Comparison of ENCODE assay signal across 9 cellular contexts in genomic region chr7:84196007-84196551, GRCh38. TPM values are rescaled to one million over a fixed set of nuclear protein-coding genes. Genes with fewer than 3 reads are reported as not detected.
DNase-seq lines count a peak whose midpoint lies in the region; ATAC-seq and TF ChIP-seq lines count a peak whose summit lies in the region.
"Had no signal": no experiment of that assay in that cellular context is flagged by ENCODE, and none has a peak within 500 bp of the region (broad histone marks: within the 10 kb centered on the region; RNA-seq: fewer than 3 reads in every experiment).

No MANE protein-coding gene starts in this region.

- H3K9me3 Mint-ChIP-seq in endothelial cell (ENCODE audit: unreplicated experiment), result no peaks in the 10 kb centered on the region
- H3K9me3 Mint-ChIP-seq in naive thymus-derived CD8-positive, alpha-beta T cell, result no peaks in the 10 kb centered on the region

- DNase-seq in Ammon's horn (ENCODE audit: low spot score) (peak; percentile 18), MG63 (peak; percentile 33), endothelial cell (ENCODE audit: low spot score) (no peak), putamen (ENCODE audit: low spot score) (no peak)
- no peak for DNase-seq in naive thymus-derived CD8-positive, alpha-beta T cell
- DNase-seq: NCI-H1105 had no signal

- H3K4me3 Mint-ChIP-seq in endothelial cell (ENCODE audit: unreplicated experiment), result no peak overlapping the region
- H3K4me3 Mint-ChIP-seq in naive thymus-derived CD8-positive, alpha-beta T cell, result peak overlapping the region in 9 of 10 donors; percentile 92 to 98 (median 97)

- H3K27ac Mint-ChIP-seq in endothelial cell (ENCODE audit: unreplicated experiment), result peak overlapping the region; percentile 51
- H3K27ac Mint-ChIP-seq in naive thymus-derived CD8-positive, alpha-beta T cell, result peak overlapping the region in 3 of 10 donors; percentile 3 to 31 (median 18)

- H3K36me3 Mint-ChIP-seq in endothelial cell (ENCODE audit: low read depth, unreplicated experiment), result no peaks in the 10 kb centered on the region
- peaks cover 0 to 2% (median 0%) of the 10 kb centered on the region in 3 donors for H3K36me3 Mint-ChIP-seq in naive thymus-derived CD8-positive, alpha-beta T cell

- no peaks in the 10 kb centered on the region for H3K27me3 ChIP-seq in MG63

- H3K36me3 ChIP-seq in MG63, result no peaks in the 10 kb centered on the region

- peaks cover 22% of the 10 kb centered on the region for H3K4me1 Mint-ChIP-seq in endothelial cell (ENCODE audit: unreplicated experiment)
- H3K4me1 Mint-ChIP-seq in naive thymus-derived CD8-positive, alpha-beta T cell, result peaks cover 18 to 36% (median 18%) of the 10 kb centered on the region in 4 donors

- ATAC-seq in naive thymus-derived CD8-positive, alpha-beta T cell, result no peak
- ATAC-seq in GM21367 (IDR thresholded peaks at IDR 0.05; ENCODE audit: unreplicated experiment) (no peak), HG03135 (IDR thresholded peaks at IDR 0.05; ENCODE audit: unreplicated experiment) (no peak), HG02759 (IDR thresholded peaks at IDR 0.05; ENCODE audit: unreplicated experiment) (no peak)

- H3K4me3 ChIP-seq in MG63, result peak overlapping the region; percentile 63

- POLR2A ChIA-PET in naive thymus-derived CD8-positive, alpha-beta T cell (lab: Charles Lee), result no interaction called here

- H3K9me3 ChIP-seq in MG63, result no peaks in the 10 kb centered on the region

- H3K27me3 Mint-ChIP-seq in endothelial cell (ENCODE audit: unreplicated experiment), result peaks cover 1% of the 10 kb centered on the region
- peaks cover 0 to 6% (median 3%) of the 10 kb centered on the region in 5 donors for H3K27me3 Mint-ChIP-seq in naive thymus-derived CD8-positive, alpha-beta T cell

- TF ChIP-seq CTCF in endothelial cell (IDR thresholded peaks at IDR 0.05; ENCODE audit: unreplicated experiment), result no peak

RNA-seq across cellular contexts. Expression of gene SEMA3A, which starts 1.5 kb away (rescaled TPM):
- total RNA-seq in MG63 (2014; rRNA removed; shearing (Covaris generic); ENCODE audit: low replicate concordance), result 72.6 and 89.1 TPM in 2 replicates
- 8.5 TPM for total RNA-seq in endothelial cell (ENCODE audit: unreplicated experiment)
- total RNA-seq in naive thymus-derived CD8-positive, alpha-beta T cell, result under 1 TPM; 0.10 to 0.30 TPM
- polyA plus RNA-seq in naive thymus-derived CD8-positive, alpha-beta T cell, result 1 to 10 TPM in 1 of 3 donors, under 1 TPM in 2; 0.14 to 2.7 (median 0.28) TPM

Comparison
In these comparisons a context has a peak if more than half of its experiments do, and no peak if none do; other contexts are left out.
1. DNase-seq: peak in Ammon's horn (single experiment) and MG63 (single experiment); none in endothelial cell (single experiment), naive thymus-derived CD8-positive, alpha-beta T cell (0 of 10) and putamen (single experiment).